ENCODE assay signal across 29 cellular contexts in genomic region chr3:116777181-116777840, GRCh38.
DNase-seq lines count a peak whose midpoint lies in the region; ATAC-seq, FAIRE-seq and TF ChIP-seq lines count a peak whose summit lies in the region.
"Had no signal": no experiment of that assay in that cellular context is flagged by ENCODE, and none has a peak within 500 bp of the region (broad histone marks: within the 10 kb centered on the region; RNA-seq: fewer than 3 reads in every experiment).

No MANE protein-coding gene starts in this region.

- peak overlapping the region; percentile 12 for H3K27ac ChIP-seq in endodermal cell (ENCODE audit: low read depth, low read length)
- H3K27ac ChIP-seq: BLaER1 treated with 17β-estradiol and CSF1 and Interleukin-3, amounts not matched to agents 10 nM and 100 nM; gastroesophageal sphincter; HL-60; left lung; pancreas; spleen; upper lobe of left lung had no signal

- FAIRE-seq in D721Med (lab: Jason Lieb, UNC), result peak; percentile 16
- FAIRE-seq: pancreas had no signal

- H3K9me3 Mint-ChIP-seq in endodermal cell, result no peaks in the 10 kb centered on the region
- no peaks in the 10 kb centered on the region for H3K9me3 Mint-ChIP-seq in nephron progenitor cell
- no peaks in the 10 kb centered on the region for H3K9me3 Mint-ChIP-seq in stimulated activated naive CD8-positive, alpha-beta T cell treated with anti-CD3 and anti-CD28 coated beads, Interleukin-15, amount 100 ng/mL, for 72 hours
- peaks cover 0 to 3% of the 10 kb centered on the region in 2 donors for H3K9me3 Mint-ChIP-seq in activated naive CD4-positive, alpha-beta T cell treated with anti-CD3 and anti-CD28 coated beads, Interleukin-2, amount 50 U/mL, for 72 hours
- H3K9me3 Mint-ChIP-seq: activated CD4-positive, alpha-beta T cell treated with anti-CD3 and anti-CD28 coated beads, Interleukin-2, amount 10 ng/mL, durations not matched to agents 7 days and 5 days; natural killer cell had no signal

- H3K4me1 Mint-ChIP-seq in endodermal cell, result peaks cover 26% of the 10 kb centered on the region
- H3K4me1 Mint-ChIP-seq in nephron progenitor cell, result peaks cover 14% of the 10 kb centered on the region
- H3K4me1 Mint-ChIP-seq in stimulated activated naive CD8-positive, alpha-beta T cell treated with anti-CD3 and anti-CD28 coated beads, Interleukin-15, amount 100 ng/mL, for 72 hours, result no peaks in the 10 kb centered on the region
- H3K4me1 Mint-ChIP-seq: activated CD4-positive, alpha-beta T cell treated with anti-CD3 and anti-CD28 coated beads, Interleukin-2, amount 10 ng/mL, durations not matched to agents 7 days and 5 days; natural killer cell had no signal

- H3K27ac Mint-ChIP-seq in endodermal cell (no peak overlapping the region), nephron progenitor cell (peak overlapping the region; percentile 88)
- H3K27ac Mint-ChIP-seq in stimulated activated naive CD8-positive, alpha-beta T cell treated with anti-CD3 and anti-CD28 coated beads, Interleukin-15, amount 100 ng/mL, for 72 hours, result no peak overlapping the region
- no peak overlapping the region for H3K27ac Mint-ChIP-seq in activated naive CD4-positive, alpha-beta T cell treated with anti-CD3 and anti-CD28 coated beads, Interleukin-2, amount 50 U/mL, for 72 hours
- H3K27ac Mint-ChIP-seq: activated CD4-positive, alpha-beta T cell treated with anti-CD3 and anti-CD28 coated beads, Interleukin-2, amount 10 ng/mL, durations not matched to agents 7 days and 5 days; natural killer cell had no signal

- no peak overlapping the region for H3K9ac ChIP-seq in endodermal cell (ENCODE audit: extremely low read depth, low read length, poor library complexity, severe bottlenecking)
- H3K9ac ChIP-seq: BLaER1 treated with 17β-estradiol and CSF1 and Interleukin-3, amounts not matched to agents 10 nM and 100 nM had no signal

- H3K36me3 Mint-ChIP-seq in endodermal cell (ENCODE audit: low read depth) (no peaks in the 10 kb centered on the region), nephron progenitor cell (ENCODE audit: low read depth) (no peaks in the 10 kb centered on the region)
- H3K36me3 Mint-ChIP-seq in activated naive CD4-positive, alpha-beta T cell treated with anti-CD3 and anti-CD28 coated beads, Interleukin-2, amount 50 U/mL, for 72 hours, result no peaks in the 10 kb centered on the region
- H3K36me3 Mint-ChIP-seq: natural killer cell had no signal

- no peak overlapping the region for H3K4me3 Mint-ChIP-seq in endodermal cell
- no peak overlapping the region for H3K4me3 Mint-ChIP-seq in nephron progenitor cell
- H3K4me3 Mint-ChIP-seq in stimulated activated naive CD8-positive, alpha-beta T cell treated with anti-CD3 and anti-CD28 coated beads, Interleukin-15, amount 100 ng/mL, for 72 hours, result no peak overlapping the region
- H3K4me3 Mint-ChIP-seq: activated CD4-positive, alpha-beta T cell treated with anti-CD3 and anti-CD28 coated beads, Interleukin-2, amount 10 ng/mL, durations not matched to agents 7 days and 5 days; natural killer cell had no signal

- no peak for ATAC-seq in stimulated activated naive CD8-positive, alpha-beta T cell treated with anti-CD3 and anti-CD28 coated beads, Interleukin-15, amount 100 ng/mL, for 72 hours
- no peak for ATAC-seq in activated naive CD4-positive, alpha-beta T cell treated with anti-CD3 and anti-CD28 coated beads, Interleukin-2, amount 50 U/mL, for 72 hours
- ATAC-seq: gastroesophageal sphincter, GM12878, left lung, natural killer cell, pancreas had no signal

- no peaks in the 10 kb centered on the region for H3K36me3 ChIP-seq in endodermal cell (ENCODE audit: control insufficient read depth, insufficient read depth, low read length)
- H3K36me3 ChIP-seq: BLaER1 treated with 17β-estradiol and CSF1 and Interleukin-3, amounts not matched to agents 10 nM and 100 nM; gastroesophageal sphincter; left lung; pancreas; spleen; upper lobe of left lung had no signal

- H3K4me1 ChIP-seq in endodermal cell (ENCODE audit: control insufficient read depth, insufficient read depth, low read length), result no peaks in the 10 kb centered on the region
- H3K4me1 ChIP-seq: BLaER1 treated with 17β-estradiol and CSF1 and Interleukin-3, amounts not matched to agents 10 nM and 100 nM; left lung; pancreas; spleen; upper lobe of left lung had no signal

- H3K27me3 Mint-ChIP-seq in endodermal cell (ENCODE audit: insufficient read depth), result peaks cover 7% of the 10 kb centered on the region
- H3K27me3 Mint-ChIP-seq in nephron progenitor cell (ENCODE audit: low read depth, poor library complexity), result no peaks in the 10 kb centered on the region
- no peaks in the 10 kb centered on the region for H3K27me3 Mint-ChIP-seq in stimulated activated naive CD8-positive, alpha-beta T cell treated with anti-CD3 and anti-CD28 coated beads, Interleukin-15, amount 100 ng/mL, for 72 hours
- H3K27me3 Mint-ChIP-seq: activated CD4-positive, alpha-beta T cell treated with anti-CD3 and anti-CD28 coated beads, Interleukin-2, amount 10 ng/mL, durations not matched to agents 7 days and 5 days had no signal

- no peak for DNase-seq in D721Med (ENCODE audit: insufficient read length, low spot score)
- DNase-seq in LHCN-M2 (ENCODE audit: low read depth), result peak; percentile 34
- peak; percentile 53 for DNase-seq in endodermal cell
- DNase-seq in nephron progenitor cell, result no peak
- DNase-seq in DMS153 (lab: John Stamatoyannopoulos, UW), result no peak
- no peak for DNase-seq in stimulated activated naive CD8-positive, alpha-beta T cell treated with anti-CD3 and anti-CD28 coated beads, Interleukin-15, amount 100 ng/mL, for 72 hours
- no peak for DNase-seq in HT-29 (ENCODE audit: low spot score)
- no peak for DNase-seq in activated naive CD4-positive, alpha-beta T cell treated with anti-CD3 and anti-CD28 coated beads, Interleukin-2, amount 50 U/mL, for 72 hours (ENCODE audit: low spot score in 2 of 2)
- DNase-seq: activated CD4-positive, alpha-beta T cell treated with anti-CD3 and anti-CD28 coated beads, Interleukin-2, amount 10 ng/mL, durations not matched to agents 7 days and 5 days; activated naive CD4-positive, alpha-beta T cell; activated T-cell treated with anti-CD3 and anti-CD28 coated beads, Interleukin-2, amount 50 U/mL, for 48 hours; cortex of kidney; DND-41; hippocampal formation; left lung; midbrain; natural killer cell; NCI-H187; NCI-H524; NK-92 treated with Interleukin-12 subunit alpha and Interleukin-12 subunit beta, amount 100 ng/mL, for 24 hours; pancreas; SHP77; spleen; stimulated activated CD4-positive, alpha-beta T cell treated with anti-CD3 and anti-CD28 coated beads, Interleukin-2, amount 100 ng/mL, for 48 hours; upper lobe of left lung had no signal

- TF ChIP-seq CTCF in D721Med (IDR thresholded peaks at IDR 0.05; ENCODE audit: insufficient read depth, missing control alignments) (no peak), endodermal cell (conservative IDR thresholded peaks at IDR 0.05) (no peak), nephron progenitor cell (IDR thresholded peaks at IDR 0.05) (no peak)

- H3K4me3 ChIP-seq in endodermal cell (ENCODE audit: low read length), result no peak overlapping the region
- H3K4me3 ChIP-seq: BLaER1 treated with 17β-estradiol and CSF1 and Interleukin-3, amounts not matched to agents 10 nM and 100 nM; gastroesophageal sphincter; GM12878; left lung; pancreas; spleen; upper lobe of left lung had no signal

- 72 to 89% methylated on average over 4 to 8 of the region's 8 CpGs for WGBS in endodermal cell (ENCODE audit: insufficient coverage in 1 of 2, insufficient read length in 1 of 2), 2 experiments

- H3K9me3 ChIP-seq in endodermal cell (ENCODE audit: control insufficient read depth, low read length), result no peaks in the 10 kb centered on the region
- H3K9me3 ChIP-seq: BLaER1 treated with 17β-estradiol and CSF1 and Interleukin-3, amounts not matched to agents 10 nM and 100 nM; gastroesophageal sphincter; left lung; pancreas; spleen; upper lobe of left lung had no signal

- no peaks in the 10 kb centered on the region for H3K27me3 ChIP-seq in endodermal cell (ENCODE audit: control insufficient read depth, insufficient read depth, low read length, poor library complexity, severe bottlenecking)
- H3K27me3 ChIP-seq: BLaER1 treated with 17β-estradiol and CSF1 and Interleukin-3, amounts not matched to agents 10 nM and 100 nM; gastroesophageal sphincter; left lung; pancreas; spleen; upper lobe of left lung had no signal

Comparison
In these comparisons a context has a peak if more than half of its experiments do, and no peak if none do; other contexts are left out.
1. DNase-seq: peak in LHCN-M2 (single experiment) and endodermal cell (single experiment); none in D721Med (single experiment), nephron progenitor cell (single experiment), DMS153 (single experiment), stimulated activated naive CD8-positive, alpha-beta T cell treated with anti-CD3 and anti-CD28 coated beads, Interleukin-15, amount 100 ng/mL, for 72 hours (0 of 2), HT-29 (single experiment) and activated naive CD4-positive, alpha-beta T cell treated with anti-CD3 and anti-CD28 coated beads, Interleukin-2, amount 50 U/mL, for 72 hours (0 of 2).